ENCODE assay signal across 9 cellular contexts in the genomic region with DNA sequence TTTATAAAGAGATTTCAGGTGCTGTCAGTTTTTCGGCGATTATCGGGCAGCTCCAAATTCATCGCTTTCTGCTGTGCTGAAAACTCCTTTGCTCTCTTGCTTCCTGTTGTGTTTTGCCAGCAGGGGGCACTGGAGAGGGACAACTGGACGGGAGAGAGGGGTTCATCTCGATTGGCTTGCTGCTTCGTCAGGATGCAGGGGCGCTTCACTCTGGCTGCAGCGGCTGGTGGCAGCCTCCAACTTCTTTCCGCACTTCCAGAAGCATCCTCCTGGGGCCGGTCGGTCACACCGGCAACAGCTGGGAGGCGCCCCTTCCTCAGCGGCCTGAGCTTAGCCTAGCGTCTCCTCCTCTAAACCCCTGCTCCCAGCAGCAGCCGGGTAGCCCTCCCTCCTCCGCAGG. TPM values are rescaled to one million over a fixed set of nuclear protein-coding genes. Genes with fewer than 3 reads are reported as not detected.
DNase-seq lines count a peak whose midpoint lies in the region; ATAC-seq and TF ChIP-seq lines count a peak whose summit lies in the region.
"Had no signal": no experiment of that assay in that cellular context is flagged by ENCODE, and none has a peak within 500 bp of the region (broad histone marks: within the 10 kb centered on the region; RNA-seq: fewer than 3 reads in every experiment).

No MANE protein-coding gene starts in this region.

- POLR2A ChIA-PET in activated B cell treated with CpG ODN at 0.5 μM for 24 hours (lab: Charles Lee) = no interaction called here

- no peaks in the 10 kb centered on the region for H3K9me3 ChIP-seq in left lung
- H3K9me3 ChIP-seq: neutrophil had no signal

- no peak overlapping the region for H3K27ac ChIP-seq in 22Rv1
- H3K27ac ChIP-seq in left lung = no peak overlapping the region
- H3K27ac ChIP-seq: neutrophil had no signal

- H3K4me3 ChIP-seq in cardiac fibroblast (replicated peaks in 1 of 2; ENCODE audit: low read depth in 2 of 2, low read length in 2 of 2) = peak overlapping the region in 1 of 2 donors; percentile 21
- H3K4me3 ChIP-seq in left lung = no peak overlapping the region

- no peaks in the 10 kb centered on the region for H3K27me3 Mint-ChIP-seq in activated B cell treated with CpG ODN at 0.5 μM for 24 hours

- CTCF ChIA-PET in activated B cell treated with CpG ODN at 0.5 μM for 24 hours (lab: Charles Lee) = interaction anchor here (0.7 to 2.0 kb wide), 11 partner anchors 9 to 256 kb away, joined by 3 to 7 read pairs (median 3); no protein-coding TSS in a partner anchor

- H3K4me1 ChIP-seq in left lung = no peaks in the 10 kb centered on the region

- H3K27me3 ChIP-seq in left lung = no peaks in the 10 kb centered on the region
- H3K27me3 ChIP-seq: neutrophil had no signal

- intact Hi-C loops in activated B cell treated with CpG ODN at 0.5 μM for 24 hours (cut with micrococcal nuclease) = loop anchor here (1.0 to 10.0 kb wide), 5 partner anchors 17 to 913 kb away; no protein-coding TSS in a partner anchor
- intact Hi-C loops in left lung (cut with DNase I) = no loop called here

- peak; percentile 45 for TF ChIP-seq CTCF in 22Rv1 (IDR thresholded peaks at IDR 0.05)
- TF ChIP-seq CTCF in activated B cell treated with CpG ODN at 0.5 μM for 24 hours (IDR thresholded peaks at IDR 0.05) = no peak
- TF ChIP-seq CTCF in cardiac fibroblast (IDR thresholded peaks at IDR 0.05; ENCODE audit: low read depth, low read length) = peak; percentile 71
- peak; percentile 25 to 43 for TF ChIP-seq CTCF in left lung (IDR thresholded peaks at IDR 0.05)

- peak overlapping the region; percentile 53 for H3K4me3 Mint-ChIP-seq in activated B cell treated with CpG ODN at 0.5 μM for 24 hours

- H3K9me3 Mint-ChIP-seq in activated B cell treated with CpG ODN at 0.5 μM for 24 hours = no peaks in the 10 kb centered on the region

- H3K36me3 Mint-ChIP-seq in activated B cell treated with CpG ODN at 0.5 μM for 24 hours (ENCODE audit: low read depth) = no peaks in the 10 kb centered on the region

- H3K36me3 ChIP-seq in left lung = no peaks in the 10 kb centered on the region
- H3K36me3 ChIP-seq: neutrophil had no signal

- DNase-seq in activated B cell treated with CpG ODN at 0.5 μM for 24 hours = peak; percentile 46
- DNase-seq in cardiac fibroblast (ENCODE audit: low read depth in 2 of 2) = peak; percentile 64 to 67
- peak; percentile 53 to 55 for DNase-seq in left lung
- DNase-seq in stimulated activated CD4-positive, alpha-beta T cell treated with anti-CD3 and anti-CD28 coated beads, Interleukin-2, amount 100 ng/mL, for 48 hours = peak; percentile 73

- ATAC-seq in GM21526 (IDR thresholded peaks at IDR 0.05; ENCODE audit: low FRiP score, unreplicated experiment) (peak; percentile 39), activated B cell treated with CpG ODN at 0.5 μM for 24 hours (ENCODE audit: low read depth) (peak; percentile 65), left lung (peak; percentile 81), GM21825 (IDR thresholded peaks at IDR 0.05; ENCODE audit: unreplicated experiment) (no peak), HG03196 (IDR thresholded peaks at IDR 0.05; ENCODE audit: unreplicated experiment) (no peak)

- peaks cover 27% of the 10 kb centered on the region for H3K4me1 Mint-ChIP-seq in activated B cell treated with CpG ODN at 0.5 μM for 24 hours

- H3K27ac Mint-ChIP-seq in activated B cell treated with CpG ODN at 0.5 μM for 24 hours = no peak overlapping the region

RNA-seq across cellular contexts. Expression of a gene that starts 29.5 kb away (rescaled TPM):
- 57.6 and 58.9 TPM in 2 replicates for total RNA-seq in activated B cell treated with CpG ODN at 0.5 μM for 24 hours
- 10 to 100 TPM; 27.3 to 38.8 TPM for total RNA-seq in left lung

Comparison
In these comparisons a context has a peak if more than half of its experiments do, and no peak if none do; other contexts are left out.
1. ATAC-seq: peak in GM21526 (single experiment), activated B cell treated with CpG ODN at 0.5 μM for 24 hours (single experiment) and left lung (single experiment); none in GM21825 (single experiment) and HG03196 (single experiment).
2. Peak in every context shown above with its lines, with median percentiles within 50 percentile points of each other: DNase-seq.